8 cellular contexts compared by ENCODE assay signal in genomic region chr7:100546868-100547800, GRCh38. TPM values are rescaled to one million over a fixed set of nuclear protein-coding genes. Genes with fewer than 3 reads are reported as not detected.
DNase-seq lines count a peak whose midpoint lies in the region; ATAC-seq, FAIRE-seq and TF ChIP-seq lines count a peak whose summit lies in the region.

No MANE protein-coding gene starts in this region.

- no peak for TF ChIP-seq POLR2A in esophagus muscularis mucosa (IDR thresholded peaks at IDR 0.05; ENCODE audit: low read depth)

- no peak overlapping the region for H2AFZ ChIP-seq in GM23338

- no peak overlapping the region for H3K4me2 ChIP-seq in GM23338

- no peaks in the 10 kb centered on the region for H3K36me3 ChIP-seq in GM23338 (ENCODE audit: insufficient read depth)
- H3K36me3 ChIP-seq in esophagus muscularis mucosa, result peaks cover 0 to 31% (median 28%) of the 10 kb centered on the region in 4 donors
- H3K36me3 ChIP-seq in small intestine (ENCODE audit: control insufficient read depth in 2 of 2, insufficient read depth in 2 of 2, low read length in 2 of 2), result peaks cover 0 to 5% of the 10 kb centered on the region in 2 donors

- H3K9me3 ChIP-seq in esophagus muscularis mucosa (no peaks in the 10 kb centered on the region), small intestine (ENCODE audit: control insufficient read depth, low read depth) (no peaks in the 10 kb centered on the region)

- no peak for ATAC-seq in GM23338

- H3K79me2 ChIP-seq in GM23338 (replicated peaks; ENCODE audit: insufficient read depth), result peaks cover 13% of the 10 kb centered on the region

- H4K20me1 ChIP-seq in GM23338 (replicated peaks; ENCODE audit: insufficient read depth), result no peaks in the 10 kb centered on the region

- H3K36me3 Mint-ChIP-seq in GM23338 (ENCODE audit: low read depth), result peaks cover 6% of the 10 kb centered on the region

- H3K4me1 ChIP-seq in GM23338 (ENCODE audit: insufficient read depth) (peaks cover 41% of the 10 kb centered on the region), esophagus muscularis mucosa (peaks cover 49 to 78% (median 75%) of the 10 kb centered on the region in 4 donors), small intestine (ENCODE audit: control insufficient read depth in 2 of 2, insufficient read depth in 1 of 2, low read depth in 1 of 2, low read length in 1 of 2) (peaks cover 25 to 40% of the 10 kb centered on the region in 2 donors)

- peaks cover 5% of the 10 kb centered on the region for H3K27me3 Mint-ChIP-seq in GM23338 (ENCODE audit: insufficient read depth, low read depth, poor library complexity)

- peaks cover 13% of the 10 kb centered on the region; the same call in 1 of the 2 replicates for H3F3A ChIP-seq in GM23338 (replicated peaks; ENCODE audit: low read depth)

- peak overlapping the region; percentile 59; the same call in 1 of the 2 replicates for H3K27ac Mint-ChIP-seq in GM23338

- H3K27me3 ChIP-seq in GM23338 (ENCODE audit: insufficient read depth) (no peaks in the 10 kb centered on the region), esophagus muscularis mucosa (no peaks in the 10 kb centered on the region), small intestine (ENCODE audit: control insufficient read depth in 2 of 2, insufficient read depth in 2 of 2, low read length in 2 of 2) (no peaks in the 10 kb centered on the region)

- H3K4me1 Mint-ChIP-seq in GM23338, result peaks cover 57% of the 10 kb centered on the region

- no peak overlapping the region for H3K4me3 Mint-ChIP-seq in GM23338

- no peak for TF ChIP-seq CTCF in GM23338 (conservative IDR thresholded peaks at IDR 0.05; ENCODE audit: low read depth in 2 of 2)
- no peak for TF ChIP-seq CTCF in esophagus muscularis mucosa (IDR thresholded peaks at IDR 0.05)

- no peaks in the 10 kb centered on the region for H3K9me2 ChIP-seq in GM23338 (ENCODE audit: insufficient read depth)

- H3K9me3 Mint-ChIP-seq in GM23338, result no peaks in the 10 kb centered on the region

- intact Hi-C loops in esophagus muscularis mucosa (cut with DNase I), result no loop called here

- H3K27ac ChIP-seq in GM23338 (ENCODE audit: low read depth) (peak overlapping the region; percentile 58; the same call in 1 of the 2 replicates), esophagus muscularis mucosa (replicated peaks in 1 of 4) (peak overlapping the region; percentile 91 to 92 (median 92)), small intestine (ENCODE audit: low read depth in 1 of 2, low read length in 1 of 2) (peak overlapping the region; percentile 85 to 90)

- DNase-seq in GM23338 (ENCODE audit: low spot score) (no peak), OCI-M1 (lab: John Stamatoyannopoulos, UW) (peak; percentile 89), esophagus muscularis mucosa (ENCODE audit: extremely low spot score) (no peak), small intestine (no peak), hepatic stellate cell (ENCODE audit: low spot score) (no peak), amniotic stem cell (lab: John Stamatoyannopoulos, UW) (no peak), GOT3 (lab: John Stamatoyannopoulos, UW) (no peak), hippocampal formation (lab: John Stamatoyannopoulos, UW) (no peak)

- no peak for TF ChIP-seq EP300 in esophagus muscularis mucosa (IDR thresholded peaks at IDR 0.05)

- WGBS in esophagus muscularis mucosa, result 38% methylated on average over 10 of the region's 10 CpGs
- 23 to 37% (median 25%) methylated on average over 10 of the region's 10 CpGs for WGBS in small intestine, 3 donors

- FAIRE-seq in small intestine (lab: Jason Lieb, UNC), result no peak

- H3K4me3 ChIP-seq in GM23338 (no peak overlapping the region), esophagus muscularis mucosa (peak overlapping the region in 2 of 4 donors; percentile 6 to 9), small intestine (ENCODE audit: low read depth in 1 of 2, low read length in 2 of 2) (peak overlapping the region in 1 of 2 donors; percentile 13)

TF ChIP-seq in GM23338, 12 proteins besides CTCF, POLR2A, EP300 and RAD21 (continues in another document):
- TF ChIP-seq EZH2 (IDR thresholded peaks at IDR 0.05; ENCODE audit: low read depth, unreplicated experiment) (no peak), NANOG (IDR thresholded peaks at IDR 0.05; ENCODE audit: borderline replicate concordance) (no peak), ETS1 (IDR thresholded peaks at IDR 0.05) (no peak)

RNA-seq across cellular contexts. Expression of gene AGFG2, which starts 8.1 kb away (rescaled TPM):
- total RNA-seq in GM23338 (2014; rRNA removed; shearing (Covaris generic)), result 2.4 and 8.9 TPM in 2 replicates
- polyA plus RNA-seq in GM23338 (2016; fragmentation: Nextera tagmentation; extraction: Ambion mirVana), result 2.2 and 2.3 TPM in 2 replicates
- total RNA-seq in esophagus muscularis mucosa, result 10 to 100 TPM; 31.6 to 79.6 (median 35.1) TPM
- polyA plus RNA-seq in small intestine, result 10 to 100 TPM in 2 of 3 donors, 1 to 10 TPM in 1; 9.5 to 23.9 (median 11.0) TPM

RNA-seq across cellular contexts. Expression of gene SAP25, which starts 26.6 kb away (rescaled TPM):
- 2.0 and 4.1 TPM in 2 replicates for total RNA-seq in GM23338 (2014; rRNA removed; shearing (Covaris generic))
- polyA plus RNA-seq in GM23338 (2016; fragmentation: Nextera tagmentation; extraction: Ambion mirVana), result 3.8 and 3.9 TPM in 2 replicates
- under 1 TPM in 2 of 4 donors, not detected in 2; 0.83 to 0.92 TPM for total RNA-seq in esophagus muscularis mucosa
- 10 to 100 TPM in 2 of 3 donors, 1 to 10 TPM in 1; 2.0 to 28.2 (median 18.6) TPM for polyA plus RNA-seq in small intestine

RNA-seq across cellular contexts. Expression of gene LRCH4, which starts 38.8 kb away (rescaled TPM):
- 51.0 and 51.5 TPM in 2 replicates for total RNA-seq in GM23338 (2014; rRNA removed; shearing (Covaris generic))
- 21.4 and 21.8 TPM in 2 replicates for polyA plus RNA-seq in GM23338 (2016; fragmentation: Nextera tagmentation; extraction: Ambion mirVana)
- total RNA-seq in esophagus muscularis mucosa, result 10 to 100 TPM; 36.2 to 53.2 (median 44.0) TPM
- 100 to 1,000 TPM in 1 of 3 donors, 10 to 100 TPM in 2; 33.4 to 111 (median 72.0) TPM for polyA plus RNA-seq in small intestine

RNA-seq across cellular contexts. Expression of gene FBXO24, which starts 39.0 kb away (rescaled TPM):
- 0.70 and 2.4 TPM in 2 replicates for total RNA-seq in GM23338 (2014; rRNA removed; shearing (Covaris generic))
- polyA plus RNA-seq in GM23338 (2016; fragmentation: Nextera tagmentation; extraction: Ambion mirVana) (0.82 and 2.1 TPM in 2 replicates), small intestine (under 1 TPM in 1 of 3 donors, not detected in 2; 0.55 TPM)
- under 1 TPM; 0.13 to 0.83 (median 0.48) TPM for total RNA-seq in esophagus muscularis mucosa

RNA-seq across cellular contexts. Expression of gene PCOLCE, which starts 55.0 kb away (rescaled TPM):
- 33.3 and 45.5 TPM in 2 replicates for total RNA-seq in GM23338 (2014; rRNA removed; shearing (Covaris generic))
- polyA plus RNA-seq in GM23338 (2016; fragmentation: Nextera tagmentation; extraction: Ambion mirVana), result 70.4 and 81.2 TPM in 2 replicates
- total RNA-seq in esophagus muscularis mucosa, result 10 to 100 TPM; 12.0 to 42.2 (median 18.3) TPM
- polyA plus RNA-seq in small intestine, result 10 to 100 TPM in 1 of 3 donors, 1 to 10 TPM in 2; 1.9 to 17.0 (median 2.5) TPM
